8 cellular contexts compared by ENCODE assay signal in the genomic region with DNA sequence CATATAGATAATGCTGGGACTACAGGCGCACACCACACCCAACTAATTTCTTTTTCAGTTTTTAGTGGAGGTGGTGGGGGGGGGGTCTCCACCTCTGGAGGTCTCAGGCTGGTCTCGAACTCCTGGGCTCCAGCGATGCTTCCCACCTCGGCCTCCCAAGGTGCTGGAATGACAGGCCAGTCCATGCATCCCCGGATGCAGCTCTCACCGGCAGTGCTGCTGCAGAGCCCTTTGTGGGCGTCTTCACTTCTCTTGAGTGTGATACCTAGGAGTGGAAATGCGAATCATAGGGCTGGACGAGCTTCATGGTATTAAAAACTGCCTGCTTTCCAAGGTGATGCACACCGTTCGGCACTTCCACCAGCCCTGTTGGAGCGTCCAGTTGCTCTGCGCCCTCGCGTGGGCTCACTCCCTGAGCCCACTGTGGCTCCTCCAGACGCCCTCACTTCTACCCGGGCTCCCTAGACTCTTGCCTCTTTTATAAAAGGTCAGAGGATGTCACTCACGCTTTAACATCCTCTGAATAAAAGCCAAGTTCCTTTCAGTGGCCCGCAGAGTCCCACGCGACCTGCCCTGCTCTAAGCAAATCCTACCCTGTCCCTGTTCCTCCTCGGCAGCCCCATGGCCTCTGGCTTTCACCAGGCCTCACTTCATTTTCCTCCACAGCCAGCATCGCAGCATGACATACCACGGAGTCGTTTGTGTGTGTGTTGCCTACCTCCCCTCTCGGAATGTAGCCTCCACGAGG. TPM values are rescaled to one million over a fixed set of nuclear protein-coding genes. Genes with fewer than 3 reads are reported as not detected.
DNase-seq lines count a peak whose midpoint lies in the region; ATAC-seq and TF ChIP-seq lines count a peak whose summit lies in the region.

No MANE protein-coding gene starts in this region.

- H3K9me3 Mint-ChIP-seq in neural crest cell = no peaks in the 10 kb centered on the region

- H3K4me3 Mint-ChIP-seq in neural crest cell = peak overlapping the region; percentile 67

- peaks cover 12% of the 10 kb centered on the region for H4K20me1 ChIP-seq in DOHH2 (ENCODE audit: control insufficient read depth, insufficient read depth, low read depth, low read length)
- H4K20me1 ChIP-seq in Loucy (ENCODE audit: insufficient read depth, low read length, poor library complexity, severe bottlenecking) = peaks cover 43% of the 10 kb centered on the region

- H3K36me3 ChIP-seq in DOHH2 (ENCODE audit: control insufficient read depth, low read length) (peaks cover 8% of the 10 kb centered on the region; the same call in 1 of the 2 replicates), Loucy (ENCODE audit: insufficient read depth, low read length) (no peaks in the 10 kb centered on the region), upper lobe of right lung (no peaks in the 10 kb centered on the region)

- H3K4me1 Mint-ChIP-seq in neural crest cell = peaks cover 48% of the 10 kb centered on the region

- H3K4me3 ChIP-seq in DOHH2 (ENCODE audit: low read length) (peak overlapping the region; percentile 51), Loucy (ENCODE audit: low read length, poor library complexity, severe bottlenecking) (peak overlapping the region; percentile 79), upper lobe of right lung (no peak overlapping the region)

- intact Hi-C loops in upper lobe of right lung (cut with DNase I) = no loop called here

- H2AFZ ChIP-seq in Loucy (ENCODE audit: low read length) = 0 out of 2 replicates have a peak overlapping the region, but pooled peaks have one; percentile 46

- peak overlapping the region; percentile 29 for H3K27ac Mint-ChIP-seq in neural crest cell (ENCODE audit: unreplicated experiment)

- H3K27ac ChIP-seq in DOHH2 (ENCODE audit: low read depth, low read length) = peak overlapping the region; percentile 43
- H3K27ac ChIP-seq in upper lobe of right lung = no peak overlapping the region

- ATAC-seq in HG03196 (IDR thresholded peaks at IDR 0.05; ENCODE audit: unreplicated experiment) (no peak), upper lobe of right lung (no peak)

- H3K4me1 ChIP-seq in DOHH2 (ENCODE audit: control insufficient read depth, low read length) (peaks cover 77% of the 10 kb centered on the region), Loucy (ENCODE audit: insufficient read depth, low read length, poor library complexity, severe bottlenecking) (peaks cover 75% of the 10 kb centered on the region), upper lobe of right lung (peaks cover 17% of the 10 kb centered on the region)

- no peaks in the 10 kb centered on the region for H3K36me3 Mint-ChIP-seq in neural crest cell (ENCODE audit: low read depth)

- H3K4me2 ChIP-seq in DOHH2 (ENCODE audit: low read length) (peak overlapping the region; percentile 61), Loucy (ENCODE audit: low read depth, low read length, poor library complexity, severe bottlenecking) (peak overlapping the region; percentile 98)

- peak overlapping the region; percentile 95 for H3K9ac ChIP-seq in Loucy (ENCODE audit: low read depth, low read length, poor library complexity, severe bottlenecking)

- H3K9me2 ChIP-seq in DOHH2 (replicated peaks; ENCODE audit: control insufficient read depth, low read length) = no peaks in the 10 kb centered on the region
- no peaks in the 10 kb centered on the region for H3K9me2 ChIP-seq in Loucy (replicated peaks; ENCODE audit: low read depth, low read length)

- DNase-seq in cerebellar cortex (ENCODE audit: low spot score) = peak; percentile 27
- no peak for DNase-seq in neural crest cell (ENCODE audit: low read depth, low spot score)
- DNase-seq in GM20000 (ENCODE audit: low spot score) = no peak
- no peak for DNase-seq in upper lobe of right lung
- DNase-seq in RPMI8226 = no peak

- H3K27me3 Mint-ChIP-seq in neural crest cell (ENCODE audit: low read depth) = peaks cover 3% of the 10 kb centered on the region

- H3K79me2 ChIP-seq in DOHH2 (ENCODE audit: control insufficient read depth, low read length) (peaks cover 55% of the 10 kb centered on the region), Loucy (ENCODE audit: insufficient read depth, low read length) (peaks cover 92% of the 10 kb centered on the region)

- H3F3A ChIP-seq in DOHH2 (ENCODE audit: control insufficient read depth, insufficient read depth) (peaks cover 11% of the 10 kb centered on the region), Loucy (ENCODE audit: low read depth) (peaks cover 1% of the 10 kb centered on the region; the same call in 1 of the 2 replicates)

- no peaks in the 10 kb centered on the region for H3K9me3 ChIP-seq in DOHH2 (ENCODE audit: control insufficient read depth, insufficient read depth, low read length)
- H3K9me3 ChIP-seq in Loucy (ENCODE audit: insufficient read depth, low read depth, low read length) = no peaks in the 10 kb centered on the region
- no peaks in the 10 kb centered on the region for H3K9me3 ChIP-seq in upper lobe of right lung

- H3K27me3 ChIP-seq in DOHH2 (ENCODE audit: control insufficient read depth, low read length) = no peaks in the 10 kb centered on the region
- H3K27me3 ChIP-seq in Loucy (ENCODE audit: insufficient read depth, low read length, poor library complexity, severe bottlenecking) = no peaks in the 10 kb centered on the region
- H3K27me3 ChIP-seq in upper lobe of right lung = no peaks in the 10 kb centered on the region

- no peak for TF ChIP-seq CTCF in DOHH2 (IDR thresholded peaks at IDR 0.05; ENCODE audit: low read depth, low read length, poor library complexity, severe bottlenecking)
- TF ChIP-seq CTCF in Loucy (conservative IDR thresholded peaks at IDR 0.05; ENCODE audit: low read length) = no peak
- TF ChIP-seq CTCF in neural crest cell (conservative IDR thresholded peaks at IDR 0.05) = no peak
- no peak for TF ChIP-seq CTCF in GM20000 (IDR thresholded peaks at IDR 0.05; ENCODE audit: extremely low read depth, missing control alignments)
- TF ChIP-seq CTCF in upper lobe of right lung (IDR thresholded peaks at IDR 0.05) = no peak

RNA-seq across cellular contexts. Expression of gene BID, which starts 0.8 kb away (rescaled TPM):
- 26.5 TPM in 2 replicates for total RNA-seq in neural crest cell
- 22.8 TPM for total RNA-seq in upper lobe of right lung
